Comparison of ENCODE assay signal across 10 cellular contexts in genomic region chr13:110683203-110683883, GRCh38. TPM values are rescaled to one million over a fixed set of nuclear protein-coding genes. Genes with fewer than 3 reads are reported as not detected.
DNase-seq lines count a peak whose midpoint lies in the region; ATAC-seq and TF ChIP-seq lines count a peak whose summit lies in the region.
"Had no signal": no experiment of that assay in that cellular context is flagged by ENCODE, and none has a peak within 500 bp of the region (broad histone marks: within the 10 kb centered on the region; RNA-seq: fewer than 3 reads in every experiment).

No MANE protein-coding gene starts in this region.

- H3K27ac Mint-ChIP-seq in glutamatergic neuron (ENCODE audit: unreplicated experiment) = no peak overlapping the region

- DNase-seq in left ventricle myocardium inferior = no peak
- no peak for DNase-seq in right cardiac atrium
- peak; percentile 88 for DNase-seq in SK-MEL-5 (ENCODE audit: low read depth, low spot score)
- no peak for DNase-seq in glutamatergic neuron
- peak; percentile 38 for DNase-seq in testis
- DNase-seq: amygdala had no signal

- H3K36me3 ChIP-seq in left ventricle myocardium inferior = peaks cover 77% of the 10 kb centered on the region
- no peaks in the 10 kb centered on the region for H3K36me3 ChIP-seq in testis (ENCODE audit: low read depth, missing control alignments)

- no peak overlapping the region for H3K4me3 ChIP-seq in left ventricle myocardium inferior
- no peak overlapping the region for H3K4me3 ChIP-seq in right cardiac atrium (ENCODE audit: low read length)
- no peak overlapping the region for H3K4me3 ChIP-seq in testis

- TF ChIP-seq POLR2A in testis (IDR thresholded peaks at IDR 0.05) = no peak

- in situ Hi-C loops in SK-MEL-5 (cut with HindIII; ENCODE audit: low pct_unique_long_range_greater_than_20kb, low sequenced_read_pairs) = no loop called here

- H3K27me3 ChIP-seq in left ventricle myocardium inferior (ENCODE audit: low read depth) (no peaks in the 10 kb centered on the region), right cardiac atrium (ENCODE audit: control insufficient read depth, insufficient read depth) (no peaks in the 10 kb centered on the region), testis (no peaks in the 10 kb centered on the region)

- H3K4me1 ChIP-seq in left ventricle myocardium inferior (no peaks in the 10 kb centered on the region), right cardiac atrium (ENCODE audit: control insufficient read depth, insufficient read depth, low read length) (no peaks in the 10 kb centered on the region), testis (peaks cover 8% of the 10 kb centered on the region)

- peaks cover 16% of the 10 kb centered on the region for H3K4me1 Mint-ChIP-seq in glutamatergic neuron (ENCODE audit: low read depth, unreplicated experiment)

- TF ChIP-seq CTCF in left ventricle myocardium inferior (IDR thresholded peaks at IDR 0.05; ENCODE audit: borderline replicate concordance) (peak; percentile 37), glutamatergic neuron (IDR thresholded peaks at IDR 0.05; ENCODE audit: partially characterized antibody, unreplicated experiment) (peak; percentile 37), testis (IDR thresholded peaks at IDR 0.05) (peak in 1 of 3 experiments; percentile 15)

- intact Hi-C loops in left ventricle myocardium inferior (cut with micrococcal nuclease) = no loop called here
- intact Hi-C loops in right cardiac atrium (cut with DNase I) = no loop called here
- intact Hi-C loops in testis (cut with DNase I; ENCODE audit: low total_unique reads) = no loop called here

- H3K27me3 Mint-ChIP-seq in glutamatergic neuron (ENCODE audit: unreplicated experiment) = peaks cover 10% of the 10 kb centered on the region

- WGBS in right cardiac atrium = 79% methylated on average over 5 of the region's 5 CpGs
- 60 to 69% methylated on average over 5 of the region's 5 CpGs for WGBS in testis, 2 donors

- peaks cover 10% of the 10 kb centered on the region for H3K9me3 Mint-ChIP-seq in glutamatergic neuron (ENCODE audit: unreplicated experiment)

- ATAC-seq in right cardiac atrium = no peak
- no peak for ATAC-seq in HG03342 (IDR thresholded peaks at IDR 0.05; ENCODE audit: unreplicated experiment)
- no peak for ATAC-seq in GM18868 (IDR thresholded peaks at IDR 0.05; ENCODE audit: unreplicated experiment)
- no peak for ATAC-seq in GM18519 (IDR thresholded peaks at IDR 0.05; ENCODE audit: low FRiP score, unreplicated experiment)
- ATAC-seq: Panc1 had no signal

- no peak overlapping the region for H3K4me3 Mint-ChIP-seq in glutamatergic neuron (ENCODE audit: unreplicated experiment)

- H3K36me3 Mint-ChIP-seq in glutamatergic neuron (ENCODE audit: unreplicated experiment) = peaks cover 4% of the 10 kb centered on the region

- no peak overlapping the region for H3K27ac ChIP-seq in left ventricle myocardium inferior (replicated peaks)
- H3K27ac ChIP-seq in right cardiac atrium (ENCODE audit: low read length) = no peak overlapping the region
- no peak overlapping the region for H3K27ac ChIP-seq in testis

- no peaks in the 10 kb centered on the region for H3K9me3 ChIP-seq in left ventricle myocardium inferior (replicated peaks)
- no peaks in the 10 kb centered on the region for H3K9me3 ChIP-seq in right cardiac atrium (ENCODE audit: control insufficient read depth, low read length)
- no peaks in the 10 kb centered on the region for H3K9me3 ChIP-seq in testis

RNA-seq across cellular contexts. Expression of gene CARS2, which starts 22.6 kb away (rescaled TPM):
- total RNA-seq in left ventricle myocardium inferior (52.8 TPM), right cardiac atrium (10 to 100 TPM; 36.5 to 50.2 (median 37.4) TPM), glutamatergic neuron (ENCODE audit: unreplicated experiment) (102 TPM), testis (100 to 1,000 TPM; 100 to 116 TPM)
- polyA plus RNA-seq in right cardiac atrium (51.0 TPM), testis (ENCODE audit: insufficient read depth, low read depth, low replicate concordance) (60.4 TPM)
- total RNA-seq in SK-MEL-5 (2014; rRNA removed; shearing (Covaris generic)) = 45.6 and 55.4 TPM in 2 replicates
- 36.9 and 39.6 TPM in 2 replicates for polyA plus RNA-seq in SK-MEL-5 (2015; cell fraction: cytosol; rRNA removed)
- 271 and 360 TPM in 2 replicates for polyA plus RNA-seq in SK-MEL-5 (2015; cell fraction: nucleus; rRNA removed)

RNA-seq across cellular contexts. Expression of gene ING1, which starts 30.2 kb away (rescaled TPM):
- total RNA-seq in left ventricle myocardium inferior (6.9 TPM), right cardiac atrium (1 to 10 TPM; 6.2 to 8.7 (median 7.7) TPM), glutamatergic neuron (ENCODE audit: unreplicated experiment) (19.1 TPM), testis (10 to 100 TPM; 43.6 to 45.5 TPM)
- polyA plus RNA-seq in right cardiac atrium (6.6 TPM), testis (ENCODE audit: insufficient read depth, low read depth, low replicate concordance) (42.2 TPM)
- 6.6 and 8.3 TPM in 2 replicates for total RNA-seq in SK-MEL-5 (2014; rRNA removed; shearing (Covaris generic))
- polyA plus RNA-seq in SK-MEL-5 (2015; cell fraction: cytosol; rRNA removed) = 15.0 and 23.7 TPM in 2 replicates
- polyA plus RNA-seq in SK-MEL-5 (2015; cell fraction: nucleus; rRNA removed) = 4.2 and 5.8 TPM in 2 replicates

Comparison
In these comparisons a context has a peak if more than half of its experiments do, and no peak if none do; other contexts are left out.
1. DNase-seq: peak in SK-MEL-5 (single experiment) and testis (single experiment); none in left ventricle myocardium inferior (single experiment), right cardiac atrium (0 of 3) and glutamatergic neuron (single experiment).